Comparison of ENCODE assay signal across 16 cellular contexts in genomic region chr1:115495603-115496002, GRCh38.
DNase-seq lines count a peak whose midpoint lies in the region; ATAC-seq and TF ChIP-seq lines count a peak whose summit lies in the region.
"Had no signal": no experiment of that assay in that cellular context is flagged by ENCODE, and none has a peak within 500 bp of the region (broad histone marks: within the 10 kb centered on the region; RNA-seq: fewer than 3 reads in every experiment).

No MANE protein-coding gene starts in this region.

- DNase-seq in A673 (ENCODE audit: low spot score) (peak; percentile 69), HT1080 (ENCODE audit: low read depth) (peak; percentile 30), amniotic stem cell (lab: John Stamatoyannopoulos, UW) (peak; percentile 48), foreskin fibroblast (peak; percentile 16 to 50)
- DNase-seq in activated CD8-positive, alpha-beta memory T cell treated with anti-CD3 and anti-CD28 coated beads, Interleukin-2, amount 10 ng/mL, durations not matched to agents 7 days and 5 days: no peak
- DNase-seq: aorta, esophagus squamous epithelium, left lung, NCI-H1436, NCI-H446 had no signal

- no TSS peak for BruUV-seq in A673 (replicated peaks; lab: Mats Ljungman, UMichigan)

- intact Hi-C loops in A673 (cut with micrococcal nuclease; ENCODE audit: unreplicated experiment): no loop called here

- no peak overlapping the region for H3K27ac Mint-ChIP-seq in activated CD8-positive, alpha-beta memory T cell treated with anti-CD3 and anti-CD28 coated beads, Interleukin-2, amount 10 ng/mL, durations not matched to agents 7 days and 5 days
- H3K27ac Mint-ChIP-seq: activated T-helper 2 cell treated with anti-CD3 and anti-CD28 coated beads, Interferon-gamma antibody, Interleukin-2, Interleukin-4, amounts not matched to agents 10 μg/mL and 5 μg/mL and 100 μg/mL, durations not matched to agents 14 hours and 24 hours and 36 hours; stimulated activated naive CD8-positive, alpha-beta T cell treated with anti-CD3 and anti-CD28 coated beads, Interleukin-15, Interleukin-2, amounts not matched to agents 100 ng/mL and 50 ng/mL, for 24 hours had no signal

- no peaks in the 10 kb centered on the region for H3K36me3 Mint-ChIP-seq in activated CD8-positive, alpha-beta memory T cell treated with anti-CD3 and anti-CD28 coated beads, Interleukin-2, amount 10 ng/mL, durations not matched to agents 7 days and 5 days

- no peaks in the 10 kb centered on the region for H3K27me3 ChIP-seq in A673 (replicated peaks; ENCODE audit: insufficient read depth, low read depth, low read length, poor library complexity)
- H3K27me3 ChIP-seq: esophagus squamous epithelium, left lung had no signal

- H3K27ac ChIP-seq in A673 (ENCODE audit: low read depth, low read length, poor library complexity, severe bottlenecking): no peak overlapping the region
- H3K27ac ChIP-seq: esophagus squamous epithelium, left lung, VCaP had no signal

- CTCF ChIA-PET in A673 (lab: Charles Lee): interaction anchor here (0.8 kb wide), 1 partner anchor 100 kb away, joined by 3 read pairs; no protein-coding TSS in a partner anchor
- CTCF ChIA-PET in activated CD8-positive, alpha-beta memory T cell treated with anti-CD3 and anti-CD28 coated beads, Interleukin-2, amount 10 ng/mL, durations not matched to agents 7 days and 5 days (lab: Charles Lee): no interaction called here

- TF ChIP-seq CTCF in A673 (conservative IDR thresholded peaks at IDR 0.05; ENCODE audit: low read depth, low read length) (no peak), foreskin fibroblast (IDR thresholded peaks at IDR 0.05; ENCODE audit: low read depth, low read length) (no peak)

- ATAC-seq in HG03342 (IDR thresholded peaks at IDR 0.05; ENCODE audit: unreplicated experiment): no peak
- no peak for ATAC-seq in activated CD8-positive, alpha-beta memory T cell treated with anti-CD3 and anti-CD28 coated beads, Interleukin-2, amount 10 ng/mL, durations not matched to agents 7 days and 5 days
- no peak for ATAC-seq in HG02981 (IDR thresholded peaks at IDR 0.05; ENCODE audit: unreplicated experiment)
- ATAC-seq in HG03457 (IDR thresholded peaks at IDR 0.05; ENCODE audit: unreplicated experiment): no peak
- ATAC-seq: left lung had no signal

- no peaks in the 10 kb centered on the region for H3K27me3 Mint-ChIP-seq in activated CD8-positive, alpha-beta memory T cell treated with anti-CD3 and anti-CD28 coated beads, Interleukin-2, amount 10 ng/mL, durations not matched to agents 7 days and 5 days
- H3K27me3 Mint-ChIP-seq: stimulated activated naive CD8-positive, alpha-beta T cell treated with anti-CD3 and anti-CD28 coated beads, Interleukin-15, Interleukin-2, amounts not matched to agents 100 ng/mL and 50 ng/mL, for 24 hours had no signal

- H3K9me3 Mint-ChIP-seq in activated CD8-positive, alpha-beta memory T cell treated with anti-CD3 and anti-CD28 coated beads, Interleukin-2, amount 10 ng/mL, durations not matched to agents 7 days and 5 days (ENCODE audit: low read depth): no peaks in the 10 kb centered on the region
- H3K9me3 Mint-ChIP-seq: activated T-helper 2 cell treated with anti-CD3 and anti-CD28 coated beads, Interferon-gamma antibody, Interleukin-2, Interleukin-4, amounts not matched to agents 10 μg/mL and 5 μg/mL and 100 μg/mL, durations not matched to agents 14 hours and 24 hours and 36 hours; stimulated activated naive CD8-positive, alpha-beta T cell treated with anti-CD3 and anti-CD28 coated beads, Interleukin-15, Interleukin-2, amounts not matched to agents 100 ng/mL and 50 ng/mL, for 24 hours had no signal

- POLR2A ChIA-PET in A673 (lab: Charles Lee; ENCODE audit: low non-redundant PET): no interaction called here

- H3K4me3 ChIP-seq in A673 (ENCODE audit: low read depth, low read length, poor library complexity, severe bottlenecking): no peak overlapping the region
- H3K4me3 ChIP-seq in foreskin fibroblast (ENCODE audit: low read depth in 1 of 2, low read length in 2 of 2): no peak overlapping the region
- H3K4me3 ChIP-seq: esophagus squamous epithelium, left lung had no signal

- H3K9me3 ChIP-seq in A673 (ENCODE audit: low read depth, low read length, poor library complexity, severe bottlenecking): no peaks in the 10 kb centered on the region
- H3K9me3 ChIP-seq: esophagus squamous epithelium, left lung had no signal

- no peaks in the 10 kb centered on the region for H3K36me3 ChIP-seq in A673 (ENCODE audit: insufficient read depth, low read length, poor library complexity, severe bottlenecking)
- H3K36me3 ChIP-seq: esophagus squamous epithelium, left lung had no signal

- no peaks in the 10 kb centered on the region for H3K4me1 Mint-ChIP-seq in activated CD8-positive, alpha-beta memory T cell treated with anti-CD3 and anti-CD28 coated beads, Interleukin-2, amount 10 ng/mL, durations not matched to agents 7 days and 5 days

- no peak overlapping the region for H3K4me3 Mint-ChIP-seq in activated CD8-positive, alpha-beta memory T cell treated with anti-CD3 and anti-CD28 coated beads, Interleukin-2, amount 10 ng/mL, durations not matched to agents 7 days and 5 days
- H3K4me3 Mint-ChIP-seq: stimulated activated naive CD8-positive, alpha-beta T cell treated with anti-CD3 and anti-CD28 coated beads, Interleukin-15, Interleukin-2, amounts not matched to agents 100 ng/mL and 50 ng/mL, for 24 hours had no signal

- peaks cover 9% of the 10 kb centered on the region for H3K4me1 ChIP-seq in A673 (ENCODE audit: insufficient read depth, low read length, poor library complexity, severe bottlenecking)
- H3K4me1 ChIP-seq: esophagus squamous epithelium, left lung had no signal
